17 cellular contexts compared by ENCODE assay signal in genomic region chr3:160372780-160373179, GRCh38. TPM values are rescaled to one million over a fixed set of nuclear protein-coding genes. Genes with fewer than 3 reads are reported as not detected.
A peak's percentile ranks its signal among the peaks of the same experiment; 100 is the strongest.
DNase-seq lines count a peak whose midpoint lies in the region; ATAC-seq and TF ChIP-seq lines count a peak whose summit lies in the region.
"Had no signal": no experiment of that assay in that cellular context is flagged by ENCODE, and none has a peak within 500 bp of the region (broad histone marks: within the 10 kb centered on the region; RNA-seq: fewer than 3 reads in every experiment).

No MANE protein-coding gene starts in this region.

- peaks cover 0 to 4% of the 10 kb centered on the region in 2 experiments; a peak in 2 of 4 replicates for H3K79me1 ChIP-seq in IMR-90 (ENCODE audit: low read depth in 1 of 2, low read length in 2 of 2)

- no peaks in the 10 kb centered on the region for H3K27me3 Mint-ChIP-seq in WTC11 (ENCODE audit: low read depth)
- H3K27me3 Mint-ChIP-seq: activated CD4-positive, alpha-beta memory T cell treated with anti-CD3 and anti-CD28 coated beads for 36 hours had no signal

- H3K4ac ChIP-seq in IMR-90 (ENCODE audit: low read depth, low read length): no peak overlapping the region

- H3K4me1 ChIP-seq in IMR-90 (ENCODE audit: control insufficient read depth, insufficient read depth, low read length) (peaks cover 9% of the 10 kb centered on the region), adipocyte (ENCODE audit: control insufficient read depth, insufficient read depth, low read length) (peaks cover 41% of the 10 kb centered on the region)
- H3K4me1 ChIP-seq: neural progenitor cell had no signal

- no peak for TF ChIP-seq RAD21 in IMR-90 (IDR thresholded peaks at IDR 0.05; ENCODE audit: low read length)

- no peaks in the 10 kb centered on the region for H3K4me1 Mint-ChIP-seq in WTC11
- H3K4me1 Mint-ChIP-seq: neural progenitor cell had no signal

- H3K4me3 ChIP-seq in AG10803 (ENCODE audit: low read length) (no peak overlapping the region), IMR-90 (ENCODE audit: insufficient read depth, low read depth, low read length) (no peak overlapping the region), adipocyte (ENCODE audit: low read length) (no peak overlapping the region), foreskin fibroblast (ENCODE audit: low read depth in 1 of 2, low read length in 2 of 2) (no peak overlapping the region)
- H3K4me3 ChIP-seq: GM12878, neural progenitor cell had no signal

- H2BK5ac ChIP-seq in IMR-90 (ENCODE audit: low read depth, low read length, poor library complexity, severe bottlenecking): peak overlapping the region; percentile 49

- H3K36me3 Mint-ChIP-seq in activated naive CD4-positive, alpha-beta T cell treated with anti-CD3 and anti-CD28 coated beads, Interleukin-2, amount 50 U/mL, for 72 hours: peaks cover 7 to 14% of the 10 kb centered on the region in 2 donors
- H3K36me3 Mint-ChIP-seq in WTC11: peaks cover 18% of the 10 kb centered on the region

- no peak overlapping the region for H3K4me2 ChIP-seq in IMR-90 (ENCODE audit: low read depth, low read length)
- H3K4me2 ChIP-seq: neural progenitor cell, SK-N-SH had no signal

- H4K5ac ChIP-seq in IMR-90 (ENCODE audit: low read depth, low read length): peak overlapping the region; percentile 24; the same call in 1 of the 2 replicates

- H3K23ac ChIP-seq in IMR-90 (ENCODE audit: low read depth, low read length): no peak overlapping the region

- H2AK9ac ChIP-seq in IMR-90 (replicated peaks; ENCODE audit: low read depth, low read length, poor library complexity): no peak overlapping the region

- H3K27ac Mint-ChIP-seq in activated naive CD4-positive, alpha-beta T cell treated with anti-CD3 and anti-CD28 coated beads, Interleukin-2, amount 50 U/mL, for 72 hours: no peak overlapping the region
- H3K27ac Mint-ChIP-seq in WTC11: no peak overlapping the region
- H3K27ac Mint-ChIP-seq: activated CD4-positive, alpha-beta memory T cell treated with anti-CD3 and anti-CD28 coated beads for 36 hours; neural progenitor cell had no signal

- DNase-seq in AG10803 (ENCODE audit: low read depth): peak; percentile 75
- DNase-seq in IMR-90: peak; percentile 85
- DNase-seq in adipocyte (ENCODE audit: low read depth): peak; percentile 82
- DNase-seq in foreskin fibroblast: peak; percentile 56 to 78
- no peak for DNase-seq in activated naive CD4-positive, alpha-beta T cell treated with anti-CD3 and anti-CD28 coated beads, Interleukin-2, amount 50 U/mL, for 72 hours (ENCODE audit: low spot score in 2 of 2)
- no peak for DNase-seq in WTC11 (ENCODE audit: low spot score)
- no peak for DNase-seq in UCSD-AML1 (lab: John Stamatoyannopoulos, UW; ENCODE audit: unreplicated experiment)
- no peak for DNase-seq in NK-92 treated with Interleukin-12 subunit alpha and Interleukin-12 subunit beta, amount 100 ng/mL, for 24 hours (lab: John Stamatoyannopoulos, UW)
- DNase-seq: activated CD4-positive, alpha-beta memory T cell treated with anti-CD3 and anti-CD28 coated beads for 36 hours; activated T-cell treated with anti-CD3 and anti-CD28 coated beads, Interleukin-2, amount 50 U/mL, for 48 hours; head of caudate nucleus; NCI-H1092 treated with DMSO at 0.1 percent for 48 hours; retina; SK-N-SH had no signal

- no peak overlapping the region for H2BK20ac ChIP-seq in IMR-90 (ENCODE audit: low read depth, low read length)

- dilution Hi-C loops in IMR-90 (cut with HindIII; ENCODE audit: low sequenced_read_pairs, unreplicated experiment): no loop called here

- no peak overlapping the region for H2AK5ac ChIP-seq in IMR-90 (ENCODE audit: low read depth, low read length)

- H4K91ac ChIP-seq in IMR-90 (ENCODE audit: insufficient read depth, low read depth, low read length): no peak overlapping the region

- intact Hi-C loops in IMR-90 (cut with micrococcal nuclease): no loop called here

- no peak overlapping the region for H4K8ac ChIP-seq in IMR-90 (ENCODE audit: low read depth in 2 of 2, low read length in 2 of 2)

- POLR2A ChIA-PET in IMR-90 (lab: Charles Lee; ENCODE audit: unreplicated experiment) (no interaction called here), WTC11 (lab: Charles Lee) (no interaction called here)

- TF ChIP-seq CTCF in AG10803 (conservative IDR thresholded peaks at IDR 0.05; ENCODE audit: low read length) (no peak), IMR-90 (conservative IDR thresholded peaks at IDR 0.05; ENCODE audit: low read depth, low read length) (no peak), foreskin fibroblast (IDR thresholded peaks at IDR 0.05; ENCODE audit: low read depth, low read length) (no peak), WTC11 (IDR thresholded peaks at IDR 0.05) (no peak)

- TF ChIP-seq POLR2A in IMR-90 (IDR thresholded peaks at IDR 0.05; ENCODE audit: low read depth, low read length): no peak

- H2BK15ac ChIP-seq in IMR-90 (ENCODE audit: low read depth, low read length): no peak overlapping the region; the same call in 2 of the 3 replicates

- H3K9me3 ChIP-seq in IMR-90 (ENCODE audit: control insufficient read depth, insufficient read depth, low read length): no peaks in the 10 kb centered on the region
- no peaks in the 10 kb centered on the region for H3K9me3 ChIP-seq in adipocyte (ENCODE audit: control insufficient read depth, low read length)
- H3K9me3 ChIP-seq: SK-N-SH had no signal

- H3K36me3 ChIP-seq in IMR-90 (ENCODE audit: control insufficient read depth, insufficient read depth, low read length) (peaks cover 3% of the 10 kb centered on the region), adipocyte (ENCODE audit: control insufficient read depth, insufficient read depth, low read length, severe bottlenecking) (peaks cover 3% of the 10 kb centered on the region)

- H3K56ac ChIP-seq in IMR-90 (ENCODE audit: extremely low read depth, insufficient read depth, low read length): no peak overlapping the region

- peaks cover 3% of the 10 kb centered on the region for H3K9me1 ChIP-seq in IMR-90 (ENCODE audit: insufficient read depth, low read length)

- peak overlapping the region; percentile 33 for H3K18ac ChIP-seq in IMR-90 (ENCODE audit: low read depth, low read length)

- BruUV-seq in IMR-90 (replicated peaks; lab: Mats Ljungman, UMichigan): no TSS peak

- H3K27me3 ChIP-seq in IMR-90 (ENCODE audit: control insufficient read depth, insufficient read depth, low read length): no peaks in the 10 kb centered on the region
- no peaks in the 10 kb centered on the region for H3K27me3 ChIP-seq in adipocyte (replicated peaks; ENCODE audit: control insufficient read depth, insufficient read depth, low read length)
- H3K27me3 ChIP-seq: neural progenitor cell had no signal

- CTCF ChIA-PET in IMR-90 (lab: Yijun Ruan, JAX): no interaction called here
- CTCF ChIA-PET in WTC11 (lab: Charles Lee): no interaction called here

- peak; percentile 91 for ATAC-seq in IMR-90 (ENCODE audit: low read depth)
- ATAC-seq in activated naive CD4-positive, alpha-beta T cell treated with anti-CD3 and anti-CD28 coated beads, Interleukin-2, amount 50 U/mL, for 72 hours: no peak
- ATAC-seq in WTC11: no peak
- ATAC-seq: GM12878 had no signal

- peak overlapping the region; percentile 80 for H3K27ac ChIP-seq in IMR-90 (ENCODE audit: insufficient read depth, low read length)
- H3K27ac ChIP-seq: C4-2B, neural progenitor cell had no signal

- H4K20me1 ChIP-seq in IMR-90 (ENCODE audit: insufficient read depth, low read length): no peaks in the 10 kb centered on the region

- in situ Hi-C loops in IMR-90 (cut with MboI; ENCODE audit: low sequenced_read_pairs): no loop called here

- no peak overlapping the region for H2AFZ ChIP-seq in IMR-90 (replicated peaks; ENCODE audit: low read length, poor library complexity)
- H2AFZ ChIP-seq: neural progenitor cell had no signal

- H3K9me3 Mint-ChIP-seq in activated naive CD4-positive, alpha-beta T cell treated with anti-CD3 and anti-CD28 coated beads, Interleukin-2, amount 50 U/mL, for 72 hours: no peaks in the 10 kb centered on the region
- H3K9me3 Mint-ChIP-seq in WTC11: peaks cover 9% of the 10 kb centered on the region
- H3K9me3 Mint-ChIP-seq: activated CD4-positive, alpha-beta memory T cell treated with anti-CD3 and anti-CD28 coated beads for 36 hours had no signal

- H2BK120ac ChIP-seq in IMR-90 (ENCODE audit: low read depth, low read length): no peak overlapping the region; the same call in 1 of the 2 replicates

- no peak overlapping the region for H3K14ac ChIP-seq in IMR-90 (replicated peaks; ENCODE audit: low read depth, low read length)

- H3K4me3 Mint-ChIP-seq in WTC11: no peak overlapping the region
- H3K4me3 Mint-ChIP-seq: activated CD4-positive, alpha-beta memory T cell treated with anti-CD3 and anti-CD28 coated beads for 36 hours; neural progenitor cell had no signal

- H3K9ac ChIP-seq in IMR-90 (ENCODE audit: low read depth, low read length): no peak overlapping the region
- H3K9ac ChIP-seq in adipocyte (ENCODE audit: low read length): no peak overlapping the region
- H3K9ac ChIP-seq: neural progenitor cell, SK-N-SH had no signal

TF ChIP-seq in IMR-90, 13 proteins besides CTCF, POLR2A, EP300 and RAD21 (continues in another document):
- no peak for TF ChIP-seq RFX5 (IDR thresholded peaks at IDR 0.05; ENCODE audit: low read depth, low read length)

TF ChIP-seq in WTC11, 78 proteins besides CTCF, POLR2A, EP300 and RAD21:
- TF ChIP-seq ZNF416 (CRISPR knock-in tag; IDR thresholded peaks at IDR 0.05) (no peak), ZNF671 (CRISPR knock-in tag; IDR thresholded peaks at IDR 0.05) (no peak), GRHL2 (CRISPR knock-in tag; IDR thresholded peaks at IDR 0.05; ENCODE audit: insufficient replicate concordance, severe bottlenecking) (no peak), EMX1 (CRISPR knock-in tag; IDR thresholded peaks at IDR 0.05) (no peak)

RNA-seq across cellular contexts. Expression of gene IFT80, which starts 26.2 kb away (rescaled TPM):
- total RNA-seq in IMR-90 (2012; rRNA removed) (16.8 and 36.9 TPM in 2 replicates), WTC11 (2021) (26.9 to 29.5 TPM (median 28.0 TPM) in 3 replicates)
- polyA plus RNA-seq in IMR-90 (2012; rRNA removed): 9.7 and 15.2 TPM in 2 replicates
- 1.4 and 1.5 TPM in 2 replicates for polyA plus RNA-seq in IMR-90 (2012; cell fraction: cytosol; rRNA removed)
- polyA plus RNA-seq in IMR-90 (2012; cell fraction: nucleus; rRNA removed; ENCODE audit: low replicate concordance): 5.0 and 42.4 TPM in 2 replicates
- total RNA-seq in activated naive CD4-positive, alpha-beta T cell treated with anti-CD3 and anti-CD28 coated beads, Interleukin-2, amount 50 U/mL, for 72 hours: 10 to 100 TPM; 13.3 to 21.8 TPM

RNA-seq across cellular contexts. Expression of gene SMC4, which starts 26.7 kb away (rescaled TPM):
- total RNA-seq in IMR-90 (2012; rRNA removed) (48.8 and 77.8 TPM in 2 replicates), WTC11 (2021) (115 to 144 TPM (median 125 TPM) in 3 replicates)
- polyA plus RNA-seq in IMR-90 (2012; rRNA removed): 38.2 and 50.1 TPM in 2 replicates
- 14.0 and 14.4 TPM in 2 replicates for polyA plus RNA-seq in IMR-90 (2012; cell fraction: cytosol; rRNA removed)
- polyA plus RNA-seq in IMR-90 (2012; cell fraction: nucleus; rRNA removed; ENCODE audit: low replicate concordance): 24.3 and 40.9 TPM in 2 replicates
- 100 to 1,000 TPM; 159 to 287 TPM for total RNA-seq in activated naive CD4-positive, alpha-beta T cell treated with anti-CD3 and anti-CD28 coated beads, Interleukin-2, amount 50 U/mL, for 72 hours

Comparison
In these comparisons a context has a peak if more than half of its experiments do, and no peak if none do; other contexts are left out.
1. DNase-seq: peak in AG10803 (single experiment), IMR-90 (single experiment), adipocyte (single experiment) and foreskin fibroblast (2 of 2); none in activated naive CD4-positive, alpha-beta T cell treated with anti-CD3 and anti-CD28 coated beads, Interleukin-2, amount 50 U/mL, for 72 hours (0 of 2), WTC11 (single experiment), UCSD-AML1 (single experiment) and NK-92 treated with Interleukin-12 subunit alpha and Interleukin-12 subunit beta, amount 100 ng/mL, for 24 hours (single experiment).